In genomic region chr20:10060223-10060622, GRCh38 we compare ENCODE assay signal across 13 cellular contexts. TPM values are rescaled to one million over a fixed set of nuclear protein-coding genes. Genes with fewer than 3 reads are reported as not detected.
A peak's percentile ranks its signal among the peaks of the same experiment; 100 is the strongest.
DNase-seq lines count a peak whose midpoint lies in the region; ATAC-seq and TF ChIP-seq lines count a peak whose summit lies in the region.
"Had no signal": no experiment of that assay in that cellular context is flagged by ENCODE, and none has a peak within 500 bp of the region (broad histone marks: within the 10 kb centered on the region; RNA-seq: fewer than 3 reads in every experiment).

No MANE protein-coding gene starts in this region.

- TF ChIP-seq CTCF in gastrocnemius medialis (IDR thresholded peaks at IDR 0.05 in 4 of 5, conservative IDR thresholded peaks at IDR 0.05 in 1 of 5): no peak
- TF ChIP-seq CTCF in Calu3 (IDR thresholded peaks at IDR 0.05; ENCODE audit: unreplicated experiment): no peak

- H4K8ac ChIP-seq in neuronal stem cell (ENCODE audit: low read depth, low read length): no peak overlapping the region

- H3K9me3 Mint-ChIP-seq in Calu3 (ENCODE audit: low read depth, unreplicated experiment): no peaks in the 10 kb centered on the region

- ATAC-seq in GM18909 (IDR thresholded peaks at IDR 0.05; ENCODE audit: poor library complexity, unreplicated experiment): peak; percentile 98
- ATAC-seq in HG02885 (IDR thresholded peaks at IDR 0.05; ENCODE audit: poor library complexity, unreplicated experiment): peak; percentile 83
- ATAC-seq in gastrocnemius medialis: no peak

- H3K4ac ChIP-seq in neuronal stem cell (ENCODE audit: low read length): no peak overlapping the region

- H2BK120ac ChIP-seq in neuronal stem cell (ENCODE audit: low read depth, low read length): no peak overlapping the region

- H2BK5ac ChIP-seq in neuronal stem cell (ENCODE audit: low read length): no peak overlapping the region

- CTCF ChIA-PET in Calu3 (lab: Charles Lee): no interaction called here

- H3K27ac ChIP-seq in neuronal stem cell (replicated peaks; ENCODE audit: low read length): no peak overlapping the region
- H3K27ac ChIP-seq in gastrocnemius medialis: no peak overlapping the region
- H3K27ac ChIP-seq: skin epidermis had no signal

- peaks cover 4% of the 10 kb centered on the region for H3K36me3 Mint-ChIP-seq in Calu3 (ENCODE audit: insufficient read depth, unreplicated experiment)

- no peak overlapping the region for H3K4me3 Mint-ChIP-seq in Calu3 (ENCODE audit: low read depth, unreplicated experiment)

- no peak overlapping the region for H3K9ac ChIP-seq in neuronal stem cell (ENCODE audit: low read depth, low read length, poor library complexity)

- H3K4me1 Mint-ChIP-seq in Calu3 (ENCODE audit: low read depth, unreplicated experiment): peaks cover 12% of the 10 kb centered on the region

- H3K4me1 ChIP-seq in neuronal stem cell (ENCODE audit: control insufficient read depth in 2 of 2, insufficient read depth in 1 of 2, low read depth in 1 of 2, low read length in 2 of 2) (no peaks in the 10 kb centered on the region), gastrocnemius medialis (no peaks in the 10 kb centered on the region)

- H3K36me3 ChIP-seq in neuronal stem cell (replicated peaks in 1 of 2; ENCODE audit: control insufficient read depth in 2 of 2, insufficient read depth in 2 of 2, low read length in 2 of 2) (no peaks in the 10 kb centered on the region), gastrocnemius medialis (no peaks in the 10 kb centered on the region)

- WGBS in neuronal stem cell (ENCODE audit: extremely low coverage in 2 of 2, insufficient read length in 2 of 2, insufficient replicate concordance in 1 of 2), 2 donors: no CpG with 5 or more reads among the region's 8 CpGs

- no peak overlapping the region for H3K27ac Mint-ChIP-seq in Calu3 (ENCODE audit: unreplicated experiment)

- no peak overlapping the region for H2AFZ ChIP-seq in neuronal stem cell (ENCODE audit: low read length)

- H3K18ac ChIP-seq in neuronal stem cell (ENCODE audit: low read length): peak overlapping the region; percentile 74

- intact Hi-C loops in gastrocnemius medialis (cut with DNase I; ENCODE audit: low total_unique reads): no loop called here
- intact Hi-C loops in Calu3 (cut with micrococcal nuclease; ENCODE audit: unreplicated experiment): no loop called here

- H2BK12ac ChIP-seq in neuronal stem cell (ENCODE audit: low read length): no peak overlapping the region

- H3K79me1 ChIP-seq in neuronal stem cell (ENCODE audit: low read depth, low read length): no peaks in the 10 kb centered on the region

- H3K27me3 ChIP-seq in neuronal stem cell (ENCODE audit: control insufficient read depth in 3 of 3, insufficient read depth in 3 of 3, low read depth in 1 of 3, low read length in 3 of 3) (no peaks in the 10 kb centered on the region), gastrocnemius medialis (no peaks in the 10 kb centered on the region)

- no peaks in the 10 kb centered on the region for H3K27me3 Mint-ChIP-seq in Calu3 (ENCODE audit: unreplicated experiment)

- H3K4me3 ChIP-seq in neuronal stem cell (ENCODE audit: low read length in 2 of 2) (no peak overlapping the region), gastrocnemius medialis (no peak overlapping the region)
- H3K4me3 ChIP-seq: skin epidermis had no signal

- H2BK15ac ChIP-seq in neuronal stem cell (ENCODE audit: low read length): no peak overlapping the region

- TF ChIP-seq POLR2A in gastrocnemius medialis (IDR thresholded peaks at IDR 0.05): no peak

- DNase-seq in NCI-H2107 (lab: John Stamatoyannopoulos, UW) (peak; percentile 35), neuronal stem cell (ENCODE audit: low spot score) (no peak), AG08396 (ENCODE audit: low spot score) (no peak), gastrocnemius medialis (no peak), dedifferentiated amniotic fluid mesenchymal stem cell (ENCODE audit: extremely low spot score) (no peak), Calu3 (no peak)
- DNase-seq: activated CD8-positive, alpha-beta memory T cell treated with anti-CD3 and anti-CD28 coated beads, Interleukin-2, amount 50 U/mL, for 48 hours; kidney; Right ventricle myocardium superior; substantia nigra had no signal

- H3K23ac ChIP-seq in neuronal stem cell (ENCODE audit: low read depth, low read length, poor library complexity): no peak overlapping the region

- H3K9me3 ChIP-seq in neuronal stem cell (replicated peaks in 1 of 2; ENCODE audit: control insufficient read depth in 2 of 2, insufficient read depth in 1 of 2, low read depth in 1 of 2, low read length in 2 of 2): no peaks in the 10 kb centered on the region
- no peaks in the 10 kb centered on the region for H3K9me3 ChIP-seq in gastrocnemius medialis

- in situ Hi-C loops in gastrocnemius medialis (cut with MboI; ENCODE audit: low sequenced_read_pairs in 4 of 4): no loop called here

- no peak overlapping the region for H3K4me2 ChIP-seq in neuronal stem cell (ENCODE audit: insufficient read depth, low read length, poor library complexity, severe bottlenecking)

- no peak overlapping the region for H2AK5ac ChIP-seq in neuronal stem cell (ENCODE audit: low read depth, low read length)

- H4K91ac ChIP-seq in neuronal stem cell (ENCODE audit: low read depth, low read length, poor library complexity): no peak overlapping the region

- no TSS peak for BruUV-seq in Calu3 (replicated peaks; lab: Mats Ljungman, UMichigan)

- no peak overlapping the region for H3K14ac ChIP-seq in neuronal stem cell (ENCODE audit: low read length)

RNA-seq across cellular contexts. Expression of gene ANKEF1, which starts 25.4 kb away (rescaled TPM):
- polyA plus RNA-seq in neuronal stem cell (2013, experiment 1 of 2): 3.8 TPM
- 4.2 TPM for polyA plus RNA-seq in neuronal stem cell (2013, experiment 2 of 2)
- total RNA-seq in gastrocnemius medialis (1 to 10 TPM in 2 of 4 donors, under 1 TPM in 2; 0.62 to 1.4 (median 1.0) TPM), Calu3 (2022) (9.0 and 11.0 TPM in 2 replicates)

Comparison
In these comparisons a context has a peak if more than half of its experiments do, and no peak if none do; other contexts are left out.
1. ATAC-seq: peak in GM18909 (single experiment) and HG02885 (single experiment); none in gastrocnemius medialis (0 of 2).